Comparison of ENCODE assay signal across 8 cellular contexts in the genomic region with DNA sequence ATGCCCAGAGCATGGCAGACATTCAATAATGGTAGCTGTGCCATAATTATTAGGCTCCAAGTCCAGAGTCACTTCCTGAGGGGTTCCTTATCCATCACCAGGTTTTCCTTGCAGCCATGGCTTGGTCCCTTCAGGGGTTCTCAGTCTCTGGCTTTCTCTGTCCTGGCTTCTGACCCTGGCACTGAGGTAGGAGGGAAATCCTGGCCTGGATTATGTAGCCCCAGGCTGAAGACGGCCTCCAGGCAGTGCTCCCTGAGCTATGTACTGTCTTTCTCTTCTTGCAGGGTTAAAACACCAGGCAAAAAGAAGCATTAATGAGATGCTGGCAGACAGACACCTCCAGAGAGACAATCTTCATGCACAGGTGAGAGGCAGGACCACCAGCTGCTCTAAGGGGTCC. TPM values are rescaled to one million over a fixed set of nuclear protein-coding genes. Genes with fewer than 3 reads are reported as not detected.
DNase-seq lines count a peak whose midpoint lies in the region; ATAC-seq and TF ChIP-seq lines count a peak whose summit lies in the region.

No MANE protein-coding gene starts in this region.

- peak; percentile 35 to 36 for DNase-seq in activated T-cell treated with anti-CD3 and anti-CD28 coated beads, Interleukin-2, amount 50 U/mL, for 48 hours
- DNase-seq in activated T-cell treated with anti-CD3 and anti-CD28 coated beads for 4 hours (no peak), M059J (ENCODE audit: low read depth) (peak; percentile 94), SK-N-DZ (ENCODE audit: low spot score) (peak; percentile 65), fibroblast of mammary gland (ENCODE audit: low read depth) (peak; percentile 92), pulmonary artery endothelial cell (ENCODE audit: low read depth, low spot score) (peak; percentile 80)

- ATAC-seq in GM18861 (IDR thresholded peaks at IDR 0.05; ENCODE audit: unreplicated experiment) = no peak
- ATAC-seq in HG03159 (IDR thresholded peaks at IDR 0.05; ENCODE audit: unreplicated experiment) = no peak

- H3K4me3 ChIP-seq in fibroblast of mammary gland (ENCODE audit: control insufficient read depth, low read depth, low read length) = no peak overlapping the region

- TF ChIP-seq CTCF in fibroblast of mammary gland (conservative IDR thresholded peaks at IDR 0.05; ENCODE audit: control insufficient read depth, insufficient read depth, low read depth, low read length) = no peak

RNA-seq across cellular contexts. Expression of a gene that starts 9.5 kb away (rescaled TPM):
- 2.1 and 5.3 TPM in 2 replicates for total RNA-seq in M059J (2014; rRNA removed; shearing (Covaris generic))
- not detected in 2 replicates for polyA plus RNA-seq in SK-N-DZ (2014; cell fraction: cytosol; rRNA removed)
- not detected in 2 replicates for polyA plus RNA-seq in SK-N-DZ (2014; cell fraction: nucleus; rRNA removed)
- 0.04 TPM in 1 of 2 replicates, not detected in the other for total RNA-seq in pulmonary artery endothelial cell

RNA-seq across cellular contexts. Expression of a gene that starts 34.5 kb away (rescaled TPM):
- total RNA-seq in M059J (2014; rRNA removed; shearing (Covaris generic)) = 1.1 and 1.7 TPM in 2 replicates
- polyA plus RNA-seq in SK-N-DZ (2014; cell fraction: cytosol; rRNA removed) = not detected in 2 replicates
- polyA plus RNA-seq in SK-N-DZ (2014; cell fraction: nucleus; rRNA removed) = not detected in 2 replicates
- not detected in 2 replicates for total RNA-seq in pulmonary artery endothelial cell
